8 cellular contexts compared by ENCODE assay signal in genomic region chr17:59154721-59155438, GRCh38. TPM values are rescaled to one million over a fixed set of nuclear protein-coding genes. Genes with fewer than 3 reads are reported as not detected.
DNase-seq lines count a peak whose midpoint lies in the region; ATAC-seq and TF ChIP-seq lines count a peak whose summit lies in the region.

Gene SKA2 (minus strand): TSS chr17:59155186. CDS start chr17:59155163, 23 bp downstream.

- peak in 2 of 5 donors; percentile 98 to 99 for DNase-seq in CD4-positive, alpha-beta memory T cell
- DNase-seq in GM20000 (ENCODE audit: low spot score) (peak; percentile 85), HS-27A (ENCODE audit: low read depth) (peak; percentile 99), NT2/D1 (ENCODE audit: low read depth, low spot score) (peak; percentile 96), activated T-cell treated with anti-CD3 and anti-CD28 coated beads for 24 hours (ENCODE audit: low read depth) (peak; percentile 98), epithelial cell of proximal tubule (ENCODE audit: low read depth) (no peak), natural killer cell (peak; percentile 96)
- peak; percentile 92 to 99 (median 98) for DNase-seq in stimulated activated naive CD4-positive, alpha-beta T cell (lab: John Stamatoyannopoulos, UW)

- CTCF ChIA-PET in CD4-positive, alpha-beta memory T cell (lab: Charles Lee; ENCODE audit: partially characterized antibody), result interaction anchor here (0.6 to 2.1 kb wide), 5 partner anchors 10 to 640 kb away, joined by 3 to 15 read pairs (median 3); partner anchors contain the start of gene MTMR4

- H3K4me1 Mint-ChIP-seq in CD4-positive, alpha-beta memory T cell, result peaks cover 26 to 50% (median 40%) of the 10 kb centered on the region in 4 donors
- peaks cover 14 to 15% of the 10 kb centered on the region in 2 donors for H3K4me1 Mint-ChIP-seq in natural killer cell

- H3K27me3 Mint-ChIP-seq in CD4-positive, alpha-beta memory T cell, result no peaks in the 10 kb centered on the region
- H3K27me3 Mint-ChIP-seq in natural killer cell (ENCODE audit: low read depth in 2 of 2), result no peaks in the 10 kb centered on the region

- no peaks in the 10 kb centered on the region for H3K36me3 ChIP-seq in CD4-positive, alpha-beta memory T cell (ENCODE audit: insufficient read depth, low read length)
- H3K36me3 ChIP-seq in NT2/D1 (ENCODE audit: insufficient read depth, insufficient read length, low read length), result peaks cover 14% of the 10 kb centered on the region

- H3K4me3 ChIP-seq in CD4-positive, alpha-beta memory T cell (ENCODE audit: low read length in 2 of 2), result peak within 1 kb of the TSS; percentile 93 to 98
- H3K4me3 ChIP-seq in NT2/D1 (ENCODE audit: insufficient read length, low read depth) (peak within 1 kb of the TSS; percentile 90), epithelial cell of proximal tubule (ENCODE audit: low read depth, low read length) (peak within 1 kb of the TSS; percentile 85)

- H3K27ac Mint-ChIP-seq in CD4-positive, alpha-beta memory T cell, result no peak within 1 kb of the TSS
- H3K27ac Mint-ChIP-seq in natural killer cell, result no peak within 1 kb of the TSS

- H3K4me1 ChIP-seq in CD4-positive, alpha-beta memory T cell (ENCODE audit: insufficient read depth, low read length), result peaks cover 59% of the 10 kb centered on the region
- H3K4me1 ChIP-seq in NT2/D1 (ENCODE audit: insufficient read depth, insufficient read length), result peaks cover under 1% of the 10 kb centered on the region

- TF ChIP-seq CTCF in GM20000 (IDR thresholded peaks at IDR 0.05; ENCODE audit: extremely low read depth, missing control alignments) (no peak), epithelial cell of proximal tubule (conservative IDR thresholded peaks at IDR 0.05; ENCODE audit: low read depth, low read length) (no peak), natural killer cell (IDR thresholded peaks at IDR 0.05) (no peak)

- peak; percentile 83 to 90 (median 83) for ATAC-seq in natural killer cell

- H3K9me3 Mint-ChIP-seq in CD4-positive, alpha-beta memory T cell, result no peaks in the 10 kb centered on the region
- H3K9me3 Mint-ChIP-seq in natural killer cell, result no peaks in the 10 kb centered on the region

- peak within 1 kb of the TSS; percentile 94 for H3K9ac ChIP-seq in NT2/D1 (ENCODE audit: insufficient read length, low read depth)

- no peaks in the 10 kb centered on the region for H3K27me3 ChIP-seq in CD4-positive, alpha-beta memory T cell (ENCODE audit: insufficient read depth, low read length)
- H3K27me3 ChIP-seq in NT2/D1 (ENCODE audit: insufficient read depth, insufficient read length), result no peaks in the 10 kb centered on the region

- peak within 1 kb of the TSS; percentile 65 for H3K27ac ChIP-seq in CD4-positive, alpha-beta memory T cell (ENCODE audit: low read depth, low read length)

- H3K4me3 Mint-ChIP-seq in CD4-positive, alpha-beta memory T cell, result no peak within 1 kb of the TSS
- no peak within 1 kb of the TSS for H3K4me3 Mint-ChIP-seq in natural killer cell

- POLR2A ChIA-PET in CD4-positive, alpha-beta memory T cell (lab: Charles Lee; ENCODE audit: partially characterized antibody), result interaction anchor here (0.6 to 2.7 kb wide), 17 partner anchors 9 to 1522 kb away, joined by 3 to 28 read pairs (median 4); partner anchors contain the start of genes CLTC, SMG8 and TRIM37

- H3K36me3 Mint-ChIP-seq in CD4-positive, alpha-beta memory T cell, result peaks cover 0 to 2% of the 10 kb centered on the region in 2 donors
- H3K36me3 Mint-ChIP-seq in natural killer cell, result no peaks in the 10 kb centered on the region

- intact Hi-C loops in CD4-positive, alpha-beta memory T cell (cut with micrococcal nuclease), result loop anchor here (1.0 to 5.0 kb wide), 6 partner anchors 49 to 1148 kb away; partner anchors contain the start of genes GDPD1, MKS1, SMG8 and SRSF1
- intact Hi-C loops in natural killer cell (cut with micrococcal nuclease), result loop anchor here (1.0 to 10.0 kb wide), 4 partner anchors 49 to 636 kb away; partner anchors contain the start of genes GDPD1 and TRIM37

- H3K9me3 ChIP-seq in CD4-positive, alpha-beta memory T cell (ENCODE audit: control insufficient read depth in 1 of 2, low read length in 2 of 2), result no peaks in the 10 kb centered on the region
- no peaks in the 10 kb centered on the region for H3K9me3 ChIP-seq in NT2/D1 (ENCODE audit: insufficient read depth, low read length)

RNA-seq across cellular contexts. Expression of gene SKA2, which starts in this region (rescaled TPM):
- total RNA-seq in CD4-positive, alpha-beta memory T cell, result 10 to 100 TPM; 19.6 to 21.9 TPM
- polyA plus RNA-seq in CD4-positive, alpha-beta memory T cell, result 10 to 100 TPM; 36.4 to 43.1 TPM
- total RNA-seq in epithelial cell of proximal tubule (93.5 and 113 TPM in 2 replicates), natural killer cell (10 to 100 TPM; 13.4 to 26.5 (median 17.8) TPM)
